9 cellular contexts compared by ENCODE assay signal in genomic region chr2:121489284-121489683, GRCh38. TPM values are rescaled to one million over a fixed set of nuclear protein-coding genes. Genes with fewer than 3 reads are reported as not detected.
DNase-seq lines count a peak whose midpoint lies in the region; ATAC-seq and TF ChIP-seq lines count a peak whose summit lies in the region.
"Had no signal": no experiment of that assay in that cellular context is flagged by ENCODE, and none has a peak within 500 bp of the region (broad histone marks: within the 10 kb centered on the region; RNA-seq: fewer than 3 reads in every experiment).

No MANE protein-coding gene starts in this region.

- H3K36me3 ChIP-seq in vagina = no peaks in the 10 kb centered on the region

- peaks cover 33% of the 10 kb centered on the region for H3K4me1 ChIP-seq in vagina

- peak; percentile 65 for ATAC-seq in HG02884 (IDR thresholded peaks at IDR 0.05; ENCODE audit: unreplicated experiment)
- no peak for ATAC-seq in HG03025 (IDR thresholded peaks at IDR 0.05; ENCODE audit: low FRiP score, unreplicated experiment)

- TF ChIP-seq CTCF in fibroblast of mammary gland (conservative IDR thresholded peaks at IDR 0.05; ENCODE audit: control insufficient read depth, insufficient read depth, low read depth, low read length) (no peak), vagina (IDR thresholded peaks at IDR 0.05) (no peak), RWPE1 (conservative IDR thresholded peaks at IDR 0.05; ENCODE audit: low read depth) (no peak)

- DNase-seq in DMS79 treated with DMSO at 0.1 percent for 48 hours (lab: John Stamatoyannopoulos, UW) (peak; percentile 96), NCI-H446 (lab: John Stamatoyannopoulos, UW) (peak; percentile 14 to 40), fibroblast of mammary gland (ENCODE audit: low read depth) (peak; percentile 43), ecto neural progenitor cell (ENCODE audit: low spot score) (no peak), vagina (ENCODE audit: extremely low spot score in 2 of 2) (no peak), RWPE1 (ENCODE audit: low spot score) (no peak)

- no peaks in the 10 kb centered on the region for H3K9me3 ChIP-seq in vagina

- CTCF ChIA-PET in RWPE1 (lab: Yijun Ruan, JAX) = no interaction called here

- H3K27ac ChIP-seq in vagina (no peak overlapping the region), RWPE1 (no peak overlapping the region)

- H3K4me3 ChIP-seq in fibroblast of mammary gland (ENCODE audit: control insufficient read depth, low read depth, low read length) (no peak overlapping the region), vagina (no peak overlapping the region)
- H3K4me3 ChIP-seq: skin epidermis had no signal

- intact Hi-C loops in vagina (cut with DNase I) = no loop called here

- POLR2A ChIA-PET in RWPE1 (lab: Yijun Ruan, JAX; ENCODE audit: low non-redundant PET) = no interaction called here

- H3K27me3 ChIP-seq in vagina = no peaks in the 10 kb centered on the region

- no peak for TF ChIP-seq POLR2A in vagina (IDR thresholded peaks at IDR 0.05)

RNA-seq across cellular contexts. Expression of gene RNU4ATAC, which starts 41.4 kb away (rescaled TPM):
- not detected for total RNA-seq in vagina

Comparison
In these comparisons a context has a peak if more than half of its experiments do, and no peak if none do; other contexts are left out.
1. DNase-seq: peak in DMS79 treated with DMSO at 0.1 percent for 48 hours (single experiment), NCI-H446 (2 of 2) and fibroblast of mammary gland (single experiment); none in ecto neural progenitor cell (single experiment), vagina (0 of 2) and RWPE1 (single experiment).